ENCODE assay signal across 8 cellular contexts in the genomic region with DNA sequence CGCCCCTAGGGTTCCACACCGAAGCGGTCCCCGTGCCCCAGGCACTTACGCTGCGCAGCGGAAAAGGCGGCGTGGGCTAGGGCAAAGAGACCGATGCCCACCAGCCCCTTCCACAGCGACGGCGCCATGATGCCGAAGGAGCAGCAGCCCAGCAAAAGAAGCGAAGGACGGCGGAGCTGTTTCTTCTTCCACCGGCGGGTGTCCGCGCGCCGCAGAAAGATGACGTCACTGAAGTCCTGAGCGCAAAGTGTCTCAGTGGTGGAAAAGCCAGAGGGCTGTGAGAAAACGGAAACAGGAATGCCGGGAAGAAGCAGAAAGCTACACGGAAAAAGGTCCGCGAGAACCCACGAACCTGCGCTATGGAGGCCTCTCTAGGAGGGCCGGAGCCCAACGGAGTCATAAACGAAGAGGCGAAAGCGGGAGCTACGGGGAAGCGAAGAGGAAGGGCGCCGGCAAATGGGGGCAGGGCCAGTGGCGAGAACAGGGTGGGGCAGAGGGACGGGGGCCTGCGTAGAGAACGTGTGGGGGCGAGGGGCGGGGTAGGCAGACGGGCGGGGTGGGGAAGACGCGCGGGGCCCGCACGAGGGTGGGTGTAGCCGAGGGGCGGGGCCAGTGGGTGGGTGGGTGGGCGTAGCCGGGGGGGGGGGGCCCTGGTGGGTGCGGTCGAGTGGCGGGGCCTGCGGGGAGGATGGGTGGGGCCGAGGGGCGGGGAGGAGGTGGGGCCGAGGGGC. TPM values are rescaled to one million over a fixed set of nuclear protein-coding genes. Genes with fewer than 3 reads are reported as not detected.
A peak's percentile ranks its signal among the peaks of the same experiment; 100 is the strongest.
DNase-seq lines count a peak whose midpoint lies in the region; ATAC-seq and TF ChIP-seq lines count a peak whose summit lies in the region.

A gene (minus strand): TSS at position 441 of the 731 bp plus-strand sequence. CDS start 313 bp downstream, at position 128.

- DNase-seq in DMS79 (lab: John Stamatoyannopoulos, UW) (peak; percentile 60), GM23248 (peak; percentile 86), LHCN-M2 (ENCODE audit: low read depth) (peak; percentile 80), RPMI8226 (peak; percentile 90), fibroblast of lung (ENCODE audit: low read depth in 2 of 2) (peak; percentile 78 to 86)
- peak; percentile 53 to 71 for DNase-seq in activated T-helper 1 cell treated with anti-CD3 and anti-CD28 coated beads, Interleukin-2, amount 50 U/mL, for 16 hours (ENCODE audit: low read depth in 1 of 2, low spot score in 1 of 2)
- peak; percentile 51 to 82 (median 77) for DNase-seq in naive thymus-derived CD4-positive, alpha-beta T cell

- H3K9me3 ChIP-seq in GM23248 (ENCODE audit: low read depth) (no peaks in the 10 kb centered on the region), fibroblast of lung (ENCODE audit: control insufficient read depth, insufficient read depth, low read depth, low read length) (no peaks in the 10 kb centered on the region)
- H3K9me3 ChIP-seq in naive thymus-derived CD4-positive, alpha-beta T cell (ENCODE audit: control insufficient read depth in 2 of 3, low read length in 3 of 3), result no peaks in the 10 kb centered on the region

- H3K36me3 Mint-ChIP-seq in naive thymus-derived CD4-positive, alpha-beta T cell, result no peaks in the 10 kb centered on the region
- no peaks in the 10 kb centered on the region for H3K36me3 Mint-ChIP-seq in stimulated activated memory B cell treated with anti-CD40 and anti-IgM and Interleukin-4, amounts not matched to agents 10 μg/mL and 1 μg/mL and 100 μg/mL, for 72 hours

- POLR2A ChIA-PET in naive thymus-derived CD4-positive, alpha-beta T cell (lab: Charles Lee), result interaction anchor here (1.1 to 3.1 kb wide), 3 partner anchors 11 to 15 kb away, joined by 5 to 19 read pairs (median 7); a partner anchor contains a TSS

- H3K4me1 ChIP-seq in GM23248 (ENCODE audit: insufficient read depth), result peaks cover 4% of the 10 kb centered on the region; the same call in 1 of the 2 replicates
- no peaks in the 10 kb centered on the region for H3K4me1 ChIP-seq in fibroblast of lung (ENCODE audit: control insufficient read depth, extremely low read depth, insufficient read depth, low read length)
- H3K4me1 ChIP-seq in naive thymus-derived CD4-positive, alpha-beta T cell (ENCODE audit: control insufficient read depth in 2 of 2, insufficient read depth in 2 of 2, low read length in 2 of 2), result peaks cover 13 to 17% of the 10 kb centered on the region in 2 donors

- CTCF ChIA-PET in naive thymus-derived CD4-positive, alpha-beta T cell (lab: Charles Lee), result interaction anchor here (1.5 kb wide), 1 partner anchor 10 kb away, joined by 4 read pairs; no protein-coding TSS in a partner anchor

- ATAC-seq in naive thymus-derived CD4-positive, alpha-beta T cell, result peak; percentile 91
- peak; percentile 97 for ATAC-seq in stimulated activated memory B cell treated with anti-CD40 and anti-IgM and Interleukin-4, amounts not matched to agents 10 μg/mL and 1 μg/mL and 100 μg/mL, for 72 hours

- H3K4me3 Mint-ChIP-seq in naive thymus-derived CD4-positive, alpha-beta T cell, result peak within 1 kb of the TSS; percentile 90 to 99 (median 98)
- H3K4me3 Mint-ChIP-seq in stimulated activated memory B cell treated with anti-CD40 and anti-IgM and Interleukin-4, amounts not matched to agents 10 μg/mL and 1 μg/mL and 100 μg/mL, for 72 hours, result peak within 1 kb of the TSS; percentile 100

- peak within 1 kb of the TSS; percentile 96 for H3K27ac ChIP-seq in GM23248
- H3K27ac ChIP-seq in fibroblast of lung (ENCODE audit: insufficient read depth, low read length), result peak within 1 kb of the TSS; percentile 95
- peak within 1 kb of the TSS; percentile 83 for H3K27ac ChIP-seq in naive thymus-derived CD4-positive, alpha-beta T cell (ENCODE audit: low read depth, low read length)

- peak within 1 kb of the TSS; percentile 92 to 99 (median 97) for H3K27ac Mint-ChIP-seq in naive thymus-derived CD4-positive, alpha-beta T cell
- H3K27ac Mint-ChIP-seq in stimulated activated memory B cell treated with anti-CD40 and anti-IgM and Interleukin-4, amounts not matched to agents 10 μg/mL and 1 μg/mL and 100 μg/mL, for 72 hours, result peak within 1 kb of the TSS; percentile 95

- peak within 1 kb of the TSS; percentile 93 for H3K9ac ChIP-seq in GM23248
- peak within 1 kb of the TSS; percentile 86 for H3K9ac ChIP-seq in fibroblast of lung (ENCODE audit: insufficient read depth, low read length)

- no peaks in the 10 kb centered on the region for H3K9me2 ChIP-seq in GM23248 (ENCODE audit: insufficient read depth)

- no peaks in the 10 kb centered on the region for H3K36me3 ChIP-seq in GM23248 (ENCODE audit: low read depth)
- no peaks in the 10 kb centered on the region for H3K36me3 ChIP-seq in fibroblast of lung (ENCODE audit: control insufficient read depth, insufficient read depth, low read length)
- no peaks in the 10 kb centered on the region for H3K36me3 ChIP-seq in naive thymus-derived CD4-positive, alpha-beta T cell (ENCODE audit: control insufficient read depth in 2 of 3, insufficient read depth in 3 of 3, low read length in 3 of 3)

- intact Hi-C loops in naive thymus-derived CD4-positive, alpha-beta T cell (cut with micrococcal nuclease), result loop anchor here (1.0 to 5.0 kb wide), 10 partner anchors 12 to 1167 kb away; a partner anchor contains a TSS

- no peak for TF ChIP-seq CTCF in fibroblast of lung (conservative IDR thresholded peaks at IDR 0.05 in 1 of 2, IDR thresholded peaks at IDR 0.05 in 1 of 2; ENCODE audit: low read depth in 1 of 2, low read length in 2 of 2)

- WGBS in GM23248 (ENCODE audit: low coverage in 1 of 2, low lambda C conversion rate in 2 of 2, missing lambda C conversion rate in 2 of 2), 2 experiments, result 1 to 2% methylated on average over 34 to 50 of the region's 65 CpGs

- peaks cover 10 to 37% (median 28%) of the 10 kb centered on the region in 7 donors for H3K4me1 Mint-ChIP-seq in naive thymus-derived CD4-positive, alpha-beta T cell
- peaks cover 21% of the 10 kb centered on the region for H3K4me1 Mint-ChIP-seq in stimulated activated memory B cell treated with anti-CD40 and anti-IgM and Interleukin-4, amounts not matched to agents 10 μg/mL and 1 μg/mL and 100 μg/mL, for 72 hours

- 0 out of 2 replicates have a peak, but pooled peaks cover 8% of the 10 kb centered on the region for H3F3A ChIP-seq in GM23248 (ENCODE audit: insufficient read depth)

- H3K79me2 ChIP-seq in GM23248 (ENCODE audit: insufficient read depth) (peaks cover 45% of the 10 kb centered on the region), fibroblast of lung (ENCODE audit: control insufficient read depth, insufficient read depth, low read length) (peaks cover 23% of the 10 kb centered on the region)

- peak within 1 kb of the TSS; percentile 81 for H3K4me2 ChIP-seq in GM23248 (ENCODE audit: unreplicated experiment)
- peak within 1 kb of the TSS; percentile 78 for H3K4me2 ChIP-seq in fibroblast of lung (ENCODE audit: extremely low read depth, insufficient read depth, low read length)

- peak within 1 kb of the TSS; percentile 92 for H2AFZ ChIP-seq in GM23248
- peak within 1 kb of the TSS; percentile 78 for H2AFZ ChIP-seq in fibroblast of lung (ENCODE audit: low read length)

- H3K27me3 ChIP-seq in GM23248 (replicated peaks; ENCODE audit: insufficient read depth) (no peaks in the 10 kb centered on the region), fibroblast of lung (ENCODE audit: control insufficient read depth, insufficient read depth, low read length) (no peaks in the 10 kb centered on the region)
- H3K27me3 ChIP-seq in naive thymus-derived CD4-positive, alpha-beta T cell (ENCODE audit: control insufficient read depth in 2 of 2, insufficient read depth in 2 of 2, low read length in 2 of 2), result no peaks in the 10 kb centered on the region

- H4K20me1 ChIP-seq in GM23248 (ENCODE audit: insufficient read depth), result no peaks in the 10 kb centered on the region
- H4K20me1 ChIP-seq in fibroblast of lung (ENCODE audit: control insufficient read depth, extremely low read depth, insufficient read depth, low read length), result no peaks in the 10 kb centered on the region

- H3K9me3 Mint-ChIP-seq in naive thymus-derived CD4-positive, alpha-beta T cell, result no peaks in the 10 kb centered on the region
- H3K9me3 Mint-ChIP-seq in stimulated activated memory B cell treated with anti-CD40 and anti-IgM and Interleukin-4, amounts not matched to agents 10 μg/mL and 1 μg/mL and 100 μg/mL, for 72 hours, result no peaks in the 10 kb centered on the region

- H3K27me3 Mint-ChIP-seq in naive thymus-derived CD4-positive, alpha-beta T cell, result no peaks in the 10 kb centered on the region
- H3K27me3 Mint-ChIP-seq in stimulated activated memory B cell treated with anti-CD40 and anti-IgM and Interleukin-4, amounts not matched to agents 10 μg/mL and 1 μg/mL and 100 μg/mL, for 72 hours, result no peaks in the 10 kb centered on the region

- peak within 1 kb of the TSS; percentile 97 for H3K4me3 ChIP-seq in GM23248
- peak within 1 kb of the TSS; percentile 51 to 98 (median 68) for H3K4me3 ChIP-seq in fibroblast of lung (replicated peaks in 1 of 4; ENCODE audit: control extremely low read depth in 1 of 4, insufficient read depth in 1 of 4, low read depth in 3 of 4, low read length in 4 of 4)
- H3K4me3 ChIP-seq in naive thymus-derived CD4-positive, alpha-beta T cell (ENCODE audit: low read length), result peak within 1 kb of the TSS; percentile 91

- in situ Hi-C loops in GM23248 (cut with MboI), result no loop called here

RNA-seq across cellular contexts. Expression of the gene that starts here (rescaled TPM):
- total RNA-seq in GM23248 (2014; rRNA removed; shearing (Covaris generic)), result 28.6 and 30.6 TPM in 2 replicates
- polyA plus RNA-seq in GM23248 (2016; fragmentation: Nextera tagmentation; extraction: Ambion mirVana) (24.7 and 26.3 TPM in 2 replicates), fibroblast of lung (26.9 and 27.9 TPM in 2 replicates)
- total RNA-seq in LHCN-M2 (2014; rRNA removed) (20.7 and 23.8 TPM in 2 replicates), fibroblast of lung (9.5 and 10.4 TPM in 2 replicates)
- polyA plus RNA-seq in LHCN-M2 (2012), result 9.0 TPM
- polyA plus RNA-seq in fibroblast of lung (2012), result 16.5 and 16.6 TPM in 2 replicates
- 6.6 and 7.5 TPM in 2 replicates for polyA minus RNA-seq in fibroblast of lung (ENCODE audit: low replicate concordance)
- total RNA-seq in naive thymus-derived CD4-positive, alpha-beta T cell, result 10 to 100 TPM; 22.0 to 28.4 (median 24.0) TPM
- polyA plus RNA-seq in naive thymus-derived CD4-positive, alpha-beta T cell, result 1 to 10 TPM; 5.7 to 9.8 TPM

Comparison
In these comparisons a context has a peak if more than half of its experiments do, and no peak if none do; other contexts are left out.
1. Peak in every context shown above with its lines: DNase-seq, ATAC-seq, H3K4me3 ChIP-seq and H3K27ac ChIP-seq.